22 cellular contexts compared by ENCODE assay signal in the genomic region with DNA sequence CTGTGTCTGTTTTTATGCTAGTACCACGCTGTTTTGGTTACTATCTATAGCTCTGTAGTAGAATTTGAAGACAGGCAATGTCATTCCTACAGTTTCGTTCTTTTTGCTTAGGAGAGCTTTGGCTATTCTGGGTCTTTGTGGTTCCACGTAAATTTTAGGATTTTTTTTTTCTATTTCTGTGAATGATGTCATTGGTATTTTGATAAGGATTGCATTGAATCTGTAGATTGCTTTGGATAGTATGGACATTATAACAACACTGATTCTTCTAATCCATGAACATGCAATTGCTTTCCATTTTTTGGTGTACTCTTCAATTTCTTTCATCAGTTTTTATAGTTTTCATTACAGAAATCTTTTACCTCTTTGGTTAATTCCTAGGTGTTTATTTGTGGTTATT.
DNase-seq lines count a peak whose midpoint lies in the region; ATAC-seq, FAIRE-seq and TF ChIP-seq lines count a peak whose summit lies in the region.
"Had no signal": no experiment of that assay in that cellular context is flagged by ENCODE, and none has a peak within 500 bp of the region (broad histone marks: within the 10 kb centered on the region; RNA-seq: fewer than 3 reads in every experiment).

No MANE protein-coding gene starts in this region.

- no peak overlapping the region for H3K27ac ChIP-seq in A549
- no peak overlapping the region for H3K27ac ChIP-seq in endodermal cell (ENCODE audit: low read depth, low read length)
- H3K27ac ChIP-seq: BLaER1 treated with 17β-estradiol and CSF1 and Interleukin-3, amounts not matched to agents 10 nM and 100 nM; C4-2B had no signal

- no peak for TF ChIP-seq RAD21 in A549 (conservative IDR thresholded peaks at IDR 0.05 in 1 of 2, IDR thresholded peaks at IDR 0.05 in 1 of 2)

- H3K27me3 Mint-ChIP-seq in endodermal cell (ENCODE audit: insufficient read depth), result no peaks in the 10 kb centered on the region
- H3K27me3 Mint-ChIP-seq: B cell had no signal

- H3K9ac ChIP-seq in endodermal cell (ENCODE audit: extremely low read depth, low read length, poor library complexity, severe bottlenecking), result no peak overlapping the region
- H3K9ac ChIP-seq: BLaER1 treated with 17β-estradiol and CSF1 and Interleukin-3, amounts not matched to agents 10 nM and 100 nM had no signal

- intact Hi-C loops in Right ventricle myocardium inferior (cut with DNase I), result no loop called here

- DNase-seq in A549 (ENCODE audit: low read depth in 1 of 2, low spot score in 1 of 2) (no peak), GM06990 (ENCODE audit: extremely low read depth, insufficient read length) (no peak), endodermal cell (no peak), Right ventricle myocardium inferior (ENCODE audit: missing footprints) (no peak), NCI-H345 treated with DMSO at 0.1 percent for 48 hours (lab: John Stamatoyannopoulos, UW; ENCODE audit: unreplicated experiment) (no peak)
- DNase-seq: 8988T; AML-193; Caco-2; Calu3; CD4-positive, alpha-beta T cell; CD8-positive, alpha-beta T cell; DMS79 treated with DMSO at 0.1 percent for 48 hours; GF-D8 had no signal

- no peaks in the 10 kb centered on the region for H3K4me1 Mint-ChIP-seq in endodermal cell
- H3K4me1 Mint-ChIP-seq: B cell had no signal

- no peak overlapping the region for H3K4me3 ChIP-seq in A549
- H3K4me3 ChIP-seq in GM06990 (replicated peaks; ENCODE audit: low read depth, low read length), result peak overlapping the region; percentile 22; the same call in 1 of the 2 replicates
- H3K4me3 ChIP-seq in endodermal cell (ENCODE audit: low read length), result peak overlapping the region; percentile 17
- H3K4me3 ChIP-seq: BLaER1 treated with 17β-estradiol and CSF1 and Interleukin-3, amounts not matched to agents 10 nM and 100 nM; GM12878 had no signal

- no peak for TF ChIP-seq CTCF in A549 (IDR thresholded peaks at IDR 0.05)
- no peak for TF ChIP-seq CTCF in GM06990 (IDR thresholded peaks at IDR 0.05; ENCODE audit: insufficient read depth, low read length, poor library complexity, severe bottlenecking)
- no peak for TF ChIP-seq CTCF in endodermal cell (conservative IDR thresholded peaks at IDR 0.05)

- no peaks in the 10 kb centered on the region for H3K4me1 ChIP-seq in A549
- H3K4me1 ChIP-seq in endodermal cell (ENCODE audit: control insufficient read depth, insufficient read depth, low read length), result no peaks in the 10 kb centered on the region
- H3K4me1 ChIP-seq: BLaER1 treated with 17β-estradiol and CSF1 and Interleukin-3, amounts not matched to agents 10 nM and 100 nM; Caco-2 had no signal

- H3K9me3 ChIP-seq in A549, result no peaks in the 10 kb centered on the region
- H3K9me3 ChIP-seq in endodermal cell (ENCODE audit: control insufficient read depth, low read length), result peaks cover 68% of the 10 kb centered on the region
- H3K9me3 ChIP-seq: BLaER1 treated with 17β-estradiol and CSF1 and Interleukin-3, amounts not matched to agents 10 nM and 100 nM; Caco-2 had no signal

- no peak for TF ChIP-seq EP300 in A549 (IDR thresholded peaks at IDR 0.05)

- no peak for FAIRE-seq in A549 (lab: Jason Lieb, UNC)
- FAIRE-seq: A204.1, D721Med, G401.6, GM12878, GM12892, GM18507 had no signal

- H3K4me3 Mint-ChIP-seq in endodermal cell, result no peak overlapping the region
- H3K4me3 Mint-ChIP-seq: B cell; CD4-positive, alpha-beta T cell; CD8-positive, alpha-beta T cell had no signal

- H3K9me3 Mint-ChIP-seq in endodermal cell, result peaks cover 88% of the 10 kb centered on the region
- H3K9me3 Mint-ChIP-seq: CD4-positive, alpha-beta T cell; CD8-positive, alpha-beta T cell had no signal

- CTCF ChIA-PET in A549 (lab: Yijun Ruan, JAX), result interaction anchor here (0.6 kb wide), 1 partner anchor 97 kb away, joined by 3 read pairs; no protein-coding TSS in a partner anchor

- no peaks in the 10 kb centered on the region for H3K36me3 Mint-ChIP-seq in endodermal cell (ENCODE audit: low read depth)
- H3K36me3 Mint-ChIP-seq: CD8-positive, alpha-beta T cell had no signal

- no peak for TF ChIP-seq POLR2A in A549 (IDR thresholded peaks at IDR 0.05; ENCODE audit: low read length)

- no peak overlapping the region for H3K4me2 ChIP-seq in A549
- H3K4me2 ChIP-seq: BLaER1 treated with 17β-estradiol and CSF1 and Interleukin-3, amounts not matched to agents 10 nM and 100 nM had no signal

- WGBS in A549 (ENCODE audit: missing lambda C conversion rate), result under 1% methylated on average over 3 of the region's 3 CpGs
- 36 to 52% methylated on average over 2 to 3 of the region's 3 CpGs for WGBS in endodermal cell (ENCODE audit: insufficient coverage in 1 of 2, insufficient read length in 1 of 2), 2 experiments

- H3K36me3 ChIP-seq in GM06990 (ENCODE audit: control insufficient read depth, insufficient read depth, low read length), result no peaks in the 10 kb centered on the region
- no peaks in the 10 kb centered on the region for H3K36me3 ChIP-seq in endodermal cell (ENCODE audit: control insufficient read depth, insufficient read depth, low read length)
- H3K36me3 ChIP-seq: BLaER1 treated with 17β-estradiol and CSF1 and Interleukin-3, amounts not matched to agents 10 nM and 100 nM had no signal

- POLR2A ChIA-PET in A549 (lab: Yijun Ruan, JAX), result no interaction called here

- H3K27me3 ChIP-seq in GM06990 (replicated peaks; ENCODE audit: control insufficient read depth, insufficient read depth, low read length) (no peaks in the 10 kb centered on the region), endodermal cell (ENCODE audit: control insufficient read depth, insufficient read depth, low read length, poor library complexity, severe bottlenecking) (no peaks in the 10 kb centered on the region)
- H3K27me3 ChIP-seq: BLaER1 treated with 17β-estradiol and CSF1 and Interleukin-3, amounts not matched to agents 10 nM and 100 nM had no signal

- H3K27ac Mint-ChIP-seq in endodermal cell, result no peak overlapping the region
- H3K27ac Mint-ChIP-seq: B cell; CD4-positive, alpha-beta T cell; CD8-positive, alpha-beta T cell had no signal

- no peak for ATAC-seq in A549
- ATAC-seq in Right ventricle myocardium inferior, result no peak
- ATAC-seq: CD8-positive, alpha-beta T cell; GM12878 had no signal

TF ChIP-seq in A549, 52 proteins besides CTCF, POLR2A, EP300 and RAD21:
- TF ChIP-seq, protein P1, sequence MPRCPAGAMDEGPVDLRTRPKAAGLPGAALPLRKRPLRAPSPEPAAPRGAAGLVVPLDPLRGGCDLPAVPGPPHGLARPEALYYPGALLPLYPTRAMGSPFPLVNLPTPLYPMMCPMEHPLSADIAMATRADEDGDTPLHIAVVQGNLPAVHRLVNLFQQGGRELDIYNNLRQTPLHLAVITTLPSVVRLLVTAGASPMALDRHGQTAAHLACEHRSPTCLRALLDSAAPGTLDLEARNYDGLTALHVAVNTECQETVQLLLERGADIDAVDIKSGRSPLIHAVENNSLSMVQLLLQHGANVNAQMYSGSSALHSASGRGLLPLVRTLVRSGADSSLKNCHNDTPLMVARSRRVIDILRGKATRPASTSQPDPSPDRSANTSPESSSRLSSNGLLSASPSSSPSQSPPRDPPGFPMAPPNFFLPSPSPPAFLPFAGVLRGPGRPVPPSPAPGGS (IDR thresholded peaks at IDR 0.05), result no peak
- TF ChIP-seq CHD2 (IDR thresholded peaks at IDR 0.05; ENCODE audit: low read length, partially characterized antibody) (no peak), RNF2 (IDR thresholded peaks at IDR 0.05; ENCODE audit: borderline replicate concordance, low read depth) (0 out of 2 replicates have a peak, but pooled peaks have one; percentile 42)
